In genomic region chr19:55962186-55962585, GRCh38 we compare ENCODE assay signal across 34 cellular contexts. TPM values are rescaled to one million over a fixed set of nuclear protein-coding genes. Genes with fewer than 3 reads are reported as not detected.
"Had no signal": no experiment of that assay in that cellular context is flagged by ENCODE, and none has a peak within 500 bp of the region (broad histone marks: within the 10 kb centered on the region; RNA-seq: fewer than 3 reads in every experiment).

No MANE protein-coding gene starts in this region.

- H3K4me3 Mint-ChIP-seq: activated naive CD4-positive, alpha-beta T cell treated with anti-CD3 and anti-CD28 coated beads, Interleukin-2, amount 10 ng/mL, durations not matched to agents 7 days and 5 days; activated naive CD8-positive, alpha-beta T cell treated with anti-CD3 and anti-CD28 coated beads, Interleukin-2, amount 10 ng/mL, durations not matched to agents 7 days and 5 days; brain; effector memory CD8-positive, alpha-beta T cell; natural killer cell; neural progenitor cell had no signal

- DNase-seq: activated CD4-positive, alpha-beta T cell treated with anti-CD3 and anti-CD28 coated beads for 48 hours; activated CD4-positive, alpha-beta T cell treated with anti-CD3 and anti-CD28 coated beads, Interleukin-2, amount 50 U/mL, for 48 hours; activated CD8-positive, alpha-beta memory T cell treated with anti-CD3 and anti-CD28 coated beads for 24 hours; activated gamma-delta T cell; activated naive CD4-positive, alpha-beta T cell treated with anti-CD3 and anti-CD28 coated beads, Interleukin-2, amount 10 ng/mL, durations not matched to agents 7 days and 5 days; activated naive CD8-positive, alpha-beta T cell treated with anti-CD3 and anti-CD28 coated beads, Interleukin-2, amount 10 ng/mL, durations not matched to agents 7 days and 5 days; activated T-cell treated with anti-CD3 and anti-CD28 coated beads, Interleukin-2, amount 50 U/mL, for 1 hour; cortex of kidney; effector memory CD8-positive, alpha-beta T cell; erythroblast; heart right ventricle; kidney glomerular epithelial cell; left lung; lower lobe of right lung; mesenchymal stem cell; natural killer cell; occipital lobe; stimulated activated CD4-positive, alpha-beta T cell treated with anti-CD3 and anti-CD28 coated beads, Interleukin-1b, Interleukin-23, amount 100 ng/mL, for 48 hours; stimulated activated naive CD4-positive, alpha-beta T cell; T1000; tibial artery; upper lobe of right lung; WERI-Rb-1 had no signal

- ATAC-seq: activated CD4-positive, CD25-positive, alpha-beta regulatory T cell treated with anti-CD3 and anti-CD28 coated beads, Interleukin-2, amount 50 U/mL, for 24 hours; effector memory CD8-positive, alpha-beta T cell; heart right ventricle; left lung; lower lobe of right lung; natural killer cell; upper lobe of right lung had no signal

- H3K27me3 Mint-ChIP-seq: activated naive CD4-positive, alpha-beta T cell treated with anti-CD3 and anti-CD28 coated beads, Interleukin-2, amount 10 ng/mL, durations not matched to agents 7 days and 5 days; activated naive CD8-positive, alpha-beta T cell treated with anti-CD3 and anti-CD28 coated beads, Interleukin-2, amount 10 ng/mL, durations not matched to agents 7 days and 5 days; effector memory CD8-positive, alpha-beta T cell had no signal

- H3K4me1 Mint-ChIP-seq: activated naive CD4-positive, alpha-beta T cell treated with anti-CD3 and anti-CD28 coated beads, Interleukin-2, amount 10 ng/mL, durations not matched to agents 7 days and 5 days; activated naive CD8-positive, alpha-beta T cell treated with anti-CD3 and anti-CD28 coated beads, Interleukin-2, amount 10 ng/mL, durations not matched to agents 7 days and 5 days; brain; natural killer cell; neural progenitor cell had no signal

- H3K36me3 Mint-ChIP-seq: activated naive CD4-positive, alpha-beta T cell treated with anti-CD3 and anti-CD28 coated beads, Interleukin-2, amount 10 ng/mL, durations not matched to agents 7 days and 5 days; activated naive CD8-positive, alpha-beta T cell treated with anti-CD3 and anti-CD28 coated beads, Interleukin-2, amount 10 ng/mL, durations not matched to agents 7 days and 5 days; brain; natural killer cell; neural progenitor cell had no signal

RNA-seq across cellular contexts. Expression of gene NLRP8, which starts 14.6 kb away (rescaled TPM):
- total RNA-seq: activated naive CD8-positive, alpha-beta T cell treated with anti-CD3 and anti-CD28 coated beads, Interleukin-2, amount 10 ng/mL, durations not matched to agents 7 days and 5 days; ascending aorta; cardiac septum; cerebellum; heart right ventricle; left lung; lower lobe of right lung; mononuclear cell; natural killer cell; occipital lobe; pulmonary artery endothelial cell; right atrium auricular region; smooth muscle cell; suprapubic skin; upper lobe of right lung had no signal
- polyA plus RNA-seq: heart right ventricle, smooth muscle cell had no signal

RNA-seq across cellular contexts. Expression of gene NLRP5, which starts 24.4 kb away (rescaled TPM):
- total RNA-seq: activated naive CD8-positive, alpha-beta T cell treated with anti-CD3 and anti-CD28 coated beads, Interleukin-2, amount 10 ng/mL, durations not matched to agents 7 days and 5 days; ascending aorta; cardiac septum; cerebellum; heart right ventricle; left lung; lower lobe of right lung; mononuclear cell; natural killer cell; occipital lobe; pulmonary artery endothelial cell; right atrium auricular region; smooth muscle cell; suprapubic skin; upper lobe of right lung had no signal
- polyA plus RNA-seq: heart right ventricle, smooth muscle cell had no signal

RNA-seq across cellular contexts. Expression of gene NLRP13, which starts 30.1 kb away (rescaled TPM):
- total RNA-seq: activated naive CD8-positive, alpha-beta T cell treated with anti-CD3 and anti-CD28 coated beads, Interleukin-2, amount 10 ng/mL, durations not matched to agents 7 days and 5 days; ascending aorta; cardiac septum; cerebellum; heart right ventricle; left lung; lower lobe of right lung; natural killer cell; occipital lobe; pulmonary artery endothelial cell; right atrium auricular region; smooth muscle cell; suprapubic skin; upper lobe of right lung had no signal
- polyA plus RNA-seq: heart right ventricle, smooth muscle cell had no signal
